In genomic region chr7:1134951-1135350, GRCh38 we compare ENCODE assay signal across 20 cellular contexts. TPM values are rescaled to one million over a fixed set of nuclear protein-coding genes. Genes with fewer than 3 reads are reported as not detected.
A peak's percentile ranks its signal among the peaks of the same experiment; 100 is the strongest.
DNase-seq lines count a peak whose midpoint lies in the region; ATAC-seq and TF ChIP-seq lines count a peak whose summit lies in the region.
"Had no signal": no experiment of that assay in that cellular context is flagged by ENCODE, and none has a peak within 500 bp of the region (broad histone marks: within the 10 kb centered on the region; RNA-seq: fewer than 3 reads in every experiment).

No MANE protein-coding gene starts in this region.

- H3K27me3 ChIP-seq in adrenal gland (no peaks in the 10 kb centered on the region), upper lobe of right lung (no peaks in the 10 kb centered on the region)
- H3K27me3 ChIP-seq: Peyer's patch had no signal

- TF ChIP-seq CTCF in adrenal gland (IDR thresholded peaks at IDR 0.05), result no peak
- TF ChIP-seq CTCF in upper lobe of right lung (IDR thresholded peaks at IDR 0.05), result no peak

- peak; percentile 51 for DNase-seq in activated effector memory CD4-positive, alpha-beta T cell treated with anti-CD3 and anti-CD28 coated beads, Interleukin-2, amount 50 U/mL, for 16 hours
- no peak for DNase-seq in activated effector memory CD4-positive, alpha-beta T cell treated with Interleukin-2 at 50 U/mL for 16 hours
- DNase-seq in KBM-7, result peak; percentile 63
- DNase-seq in adrenal gland, result peak in 4 of 7 donors; percentile 26 to 44 (median 34)
- peak; percentile 3 for DNase-seq in upper lobe of right lung
- DNase-seq in NCI-H2081 treated with DMSO at 0.1 percent for 48 hours (lab: John Stamatoyannopoulos, UW), result no peak
- no peak for DNase-seq in erythroblast (lab: John Stamatoyannopoulos, UW)
- DNase-seq: 8988T, DND-41, H7, NCI-H1048, NCI-H1436, NCI-H2029, NCI-H2171 treated with DMSO at 0.1 percent for 48 hours, NCI-H446 treated with DMSO at 0.1 percent for 48 hours, NCI-H69, Peyer's patch had no signal

- H3K27ac ChIP-seq in adrenal gland (no peak overlapping the region), upper lobe of right lung (no peak overlapping the region)
- H3K27ac ChIP-seq: Peyer's patch had no signal

- H3K9me3 ChIP-seq in adrenal gland (replicated peaks in 1 of 3) (no peaks in the 10 kb centered on the region), upper lobe of right lung (no peaks in the 10 kb centered on the region)
- H3K9me3 ChIP-seq: Peyer's patch had no signal

- WGBS in adrenal gland, 4 donors, result 46 to 59% (median 49%) methylated on average over 7 of the region's 7 CpGs

- no peaks in the 10 kb centered on the region for H3K9me3 Mint-ChIP-seq in activated T-helper 17 cell treated with anti-CD3 and anti-CD28 coated beads, Interleukin-2, amount 50 U/mL, for 72 hours

- H3K4me3 ChIP-seq in adrenal gland (no peak overlapping the region), upper lobe of right lung (no peak overlapping the region)
- H3K4me3 ChIP-seq: K562, Peyer's patch had no signal

- peaks cover 4 to 25% of the 10 kb centered on the region in 2 donors for H3K4me1 ChIP-seq in adrenal gland (replicated peaks in 1 of 2)
- peaks cover 11% of the 10 kb centered on the region for H3K4me1 ChIP-seq in upper lobe of right lung

- H3K36me3 Mint-ChIP-seq in activated T-helper 17 cell treated with anti-CD3 and anti-CD28 coated beads, Interleukin-2, amount 50 U/mL, for 72 hours (ENCODE audit: low read depth), result peaks cover under 1% of the 10 kb centered on the region
- H3K36me3 Mint-ChIP-seq: CD14-positive monocyte had no signal

- no peak overlapping the region for H3K27ac Mint-ChIP-seq in activated T-helper 17 cell treated with anti-CD3 and anti-CD28 coated beads, Interleukin-2, amount 50 U/mL, for 72 hours

- in situ Hi-C loops in KBM-7 (cut with MboI; ENCODE audit: low pct_unique_long_range_greater_than_20kb, low sequenced_read_pairs), result no loop called here

- intact Hi-C loops in adrenal gland (cut with DNase I), result no loop called here
- intact Hi-C loops in upper lobe of right lung (cut with DNase I), result no loop called here

- TF ChIP-seq POLR2A in adrenal gland (IDR thresholded peaks at IDR 0.05), result no peak
- TF ChIP-seq POLR2A in erythroblast (IDR thresholded peaks at IDR 0.05; ENCODE audit: low read length), result no peak

- ATAC-seq in upper lobe of right lung, result no peak
- ATAC-seq in activated T-helper 17 cell treated with anti-CD3 and anti-CD28 coated beads, Interleukin-2, amount 50 U/mL, for 72 hours (replicated peaks), result no peak
- ATAC-seq: K562 had no signal

- H3K4me3 Mint-ChIP-seq in activated T-helper 17 cell treated with anti-CD3 and anti-CD28 coated beads, Interleukin-2, amount 50 U/mL, for 72 hours, result no peak overlapping the region
- H3K4me3 Mint-ChIP-seq: CD14-positive monocyte had no signal

- no peaks in the 10 kb centered on the region for H3K27me3 Mint-ChIP-seq in activated T-helper 17 cell treated with anti-CD3 and anti-CD28 coated beads, Interleukin-2, amount 50 U/mL, for 72 hours

- H3K4me1 Mint-ChIP-seq in activated T-helper 17 cell treated with anti-CD3 and anti-CD28 coated beads, Interleukin-2, amount 50 U/mL, for 72 hours, result peaks cover 10% of the 10 kb centered on the region

- no peaks in the 10 kb centered on the region for H3K36me3 ChIP-seq in adrenal gland (replicated peaks in 1 of 2)
- no peaks in the 10 kb centered on the region for H3K36me3 ChIP-seq in upper lobe of right lung
- H3K36me3 ChIP-seq: Peyer's patch had no signal

RNA-seq across cellular contexts. Expression of gene ZFAND2A, which starts 25.0 kb away (rescaled TPM):
- 10 to 100 TPM; 11.8 to 38.6 (median 19.3) TPM for total RNA-seq in adrenal gland
- 10 to 100 TPM; 43.8 to 54.1 (median 49.2) TPM for polyA plus RNA-seq in adrenal gland
- total RNA-seq in upper lobe of right lung, result 19.9 TPM
- total RNA-seq in activated T-helper 17 cell treated with anti-CD3 and anti-CD28 coated beads, Interleukin-2, amount 50 U/mL, for 72 hours, result 10 to 100 TPM; 27.1 to 27.7 TPM

RNA-seq across cellular contexts. Expression of gene GPER1, which starts 47.0 kb away (rescaled TPM):
- total RNA-seq in adrenal gland, result 10 to 100 TPM in 6 of 8 donors, 1 to 10 TPM in 2; 3.5 to 44.1 (median 22.5) TPM
- 10 to 100 TPM in 1 of 3 donors, 1 to 10 TPM in 2; 1.9 to 22.4 (median 9.1) TPM for polyA plus RNA-seq in adrenal gland
- 11.1 TPM for total RNA-seq in upper lobe of right lung
- total RNA-seq in activated T-helper 17 cell treated with anti-CD3 and anti-CD28 coated beads, Interleukin-2, amount 50 U/mL, for 72 hours, result 1 to 10 TPM in 1 of 2 donors, under 1 TPM in 1; 0.24 to 1.1 TPM

Comparison
In these comparisons a context has a peak if more than half of its experiments do, and no peak if none do; other contexts are left out.
1. DNase-seq: peak in activated effector memory CD4-positive, alpha-beta T cell treated with anti-CD3 and anti-CD28 coated beads, Interleukin-2, amount 50 U/mL, for 16 hours (single experiment), KBM-7 (single experiment), adrenal gland (4 of 7) and upper lobe of right lung (single experiment); none in activated effector memory CD4-positive, alpha-beta T cell treated with Interleukin-2 at 50 U/mL for 16 hours (single experiment), NCI-H2081 treated with DMSO at 0.1 percent for 48 hours (single experiment) and erythroblast (0 of 2).